ENCODE assay signal across 8 cellular contexts in genomic region chr14:89304972-89305703, GRCh38.
DNase-seq lines count a peak whose midpoint lies in the region; ATAC-seq lines count a peak whose summit lies in the region.

No MANE protein-coding gene starts in this region.

- H3K4me3 Mint-ChIP-seq in activated T-cell treated with anti-CD3 and anti-CD28 coated beads, Interleukin-2, amount 50 U/mL, for 4 hours, result no peak overlapping the region
- peak overlapping the region in 9 of 10 donors; percentile 8 to 85 (median 57) for H3K4me3 Mint-ChIP-seq in naive thymus-derived CD8-positive, alpha-beta T cell

- no peaks in the 10 kb centered on the region for H3K27me3 Mint-ChIP-seq in activated T-cell treated with anti-CD3 and anti-CD28 coated beads, Interleukin-2, amount 50 U/mL, for 4 hours (ENCODE audit: low read depth)
- no peaks in the 10 kb centered on the region for H3K27me3 Mint-ChIP-seq in naive thymus-derived CD8-positive, alpha-beta T cell

- POLR2A ChIA-PET in naive thymus-derived CD8-positive, alpha-beta T cell (lab: Charles Lee), result interaction anchor here (0.6 to 1.6 kb wide), 3 partner anchors 14 to 27 kb away, joined by 3 to 4 read pairs (median 4); no protein-coding TSS in a partner anchor

- peaks cover 57% of the 10 kb centered on the region for H3K4me1 Mint-ChIP-seq in activated T-cell treated with anti-CD3 and anti-CD28 coated beads, Interleukin-2, amount 50 U/mL, for 4 hours (ENCODE audit: low read depth)
- peaks cover 40 to 76% (median 70%) of the 10 kb centered on the region in 4 donors for H3K4me1 Mint-ChIP-seq in naive thymus-derived CD8-positive, alpha-beta T cell

- DNase-seq in activated T-cell treated with anti-CD3 and anti-CD28 coated beads, Interleukin-2, amount 50 U/mL, for 4 hours, result no peak
- DNase-seq in activated T-cell treated with anti-CD3 and anti-CD28 coated beads, Interleukin-2, amount 50 U/mL, for 1 hour, result no peak
- DNase-seq in NCI-H524 treated with DMSO at 0.1 percent for 48 hours (lab: John Stamatoyannopoulos, UW) (peak; percentile 42), dermis microvascular lymphatic vessel endothelial cell (ENCODE audit: low read depth in 2 of 2) (peak; percentile 68 to 72), glomerular visceral epithelial cell (ENCODE audit: extremely low spot score) (no peak)
- DNase-seq in naive thymus-derived CD8-positive, alpha-beta T cell, result peak in 4 of 10 donors; percentile 7 to 25 (median 14)
- DNase-seq in stimulated activated CD4-positive, alpha-beta T cell treated with anti-CD3 and anti-CD28 coated beads, Interleukin-4, amount 100 ng/mL, for 24 hours, result no peak

- H3K9me3 Mint-ChIP-seq in activated T-cell treated with anti-CD3 and anti-CD28 coated beads, Interleukin-2, amount 50 U/mL, for 4 hours, result no peaks in the 10 kb centered on the region
- H3K9me3 Mint-ChIP-seq in naive thymus-derived CD8-positive, alpha-beta T cell, result no peaks in the 10 kb centered on the region

- peak; percentile 53 to 66 for ATAC-seq in activated T-cell treated with anti-CD3 and anti-CD28 coated beads, Interleukin-2, amount 50 U/mL, for 4 hours
- ATAC-seq in HG02840 (IDR thresholded peaks at IDR 0.05; ENCODE audit: low FRiP score, unreplicated experiment), result peak; percentile 29
- peak; percentile 43 to 46 for ATAC-seq in naive thymus-derived CD8-positive, alpha-beta T cell

- H3K36me3 Mint-ChIP-seq in activated T-cell treated with anti-CD3 and anti-CD28 coated beads, Interleukin-2, amount 50 U/mL, for 4 hours (ENCODE audit: insufficient read depth), result peaks cover 13% of the 10 kb centered on the region
- H3K36me3 Mint-ChIP-seq in naive thymus-derived CD8-positive, alpha-beta T cell, result peaks cover 0 to 20% (median 4%) of the 10 kb centered on the region in 3 donors

- H3K27ac Mint-ChIP-seq in naive thymus-derived CD8-positive, alpha-beta T cell, result peak overlapping the region; percentile 3 to 99 (median 84)

Comparison
In these comparisons a context has a peak if more than half of its experiments do, and no peak if none do; other contexts are left out.
1. DNase-seq: peak in NCI-H524 treated with DMSO at 0.1 percent for 48 hours (single experiment) and dermis microvascular lymphatic vessel endothelial cell (2 of 2); none in activated T-cell treated with anti-CD3 and anti-CD28 coated beads, Interleukin-2, amount 50 U/mL, for 4 hours (single experiment), activated T-cell treated with anti-CD3 and anti-CD28 coated beads, Interleukin-2, amount 50 U/mL, for 1 hour (single experiment), glomerular visceral epithelial cell (single experiment) and stimulated activated CD4-positive, alpha-beta T cell treated with anti-CD3 and anti-CD28 coated beads, Interleukin-4, amount 100 ng/mL, for 24 hours (single experiment).
2. Peak in every context shown above with its lines, with median percentiles within 50 percentile points of each other: ATAC-seq.